ENCODE assay signal across 10 cellular contexts in the genomic region with DNA sequence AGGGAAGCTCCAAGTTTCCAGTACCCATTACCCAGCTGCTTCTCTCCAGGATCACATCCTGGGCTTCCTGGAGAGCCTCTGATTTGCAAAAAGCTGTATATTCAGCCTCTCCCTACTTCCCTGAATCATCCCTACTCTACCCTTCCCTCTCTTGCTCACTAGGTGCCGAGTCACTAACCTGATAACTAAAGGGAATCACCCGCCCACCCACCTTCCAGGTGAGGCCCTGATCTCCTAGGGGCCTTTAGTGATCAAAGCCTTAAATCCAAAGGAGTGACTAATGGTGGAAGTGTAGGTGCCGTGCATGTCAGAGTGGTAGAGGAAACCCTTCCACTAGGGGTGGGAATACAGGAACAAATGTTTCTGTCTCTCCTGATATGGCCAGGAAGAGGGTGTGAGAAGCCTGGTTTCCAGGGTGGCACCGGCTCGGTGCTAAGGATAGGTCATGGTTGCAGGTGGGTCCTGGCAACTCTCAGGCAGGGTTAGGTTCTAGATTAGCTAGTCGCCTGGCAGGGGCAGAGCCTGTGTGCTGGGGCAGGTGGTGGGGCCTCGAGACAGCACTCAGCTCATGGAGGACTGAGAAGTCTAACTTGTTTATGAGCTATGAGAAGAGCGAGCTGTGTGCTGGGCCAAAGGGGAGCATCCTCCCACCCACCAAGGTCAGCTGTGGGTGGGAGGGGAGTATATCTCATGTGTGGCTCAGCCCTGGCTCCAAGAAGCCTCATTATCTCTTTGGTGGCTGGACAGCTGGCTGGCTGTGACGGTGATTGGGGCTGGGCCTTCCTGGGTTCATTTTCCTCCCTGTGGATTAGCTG. TPM values are rescaled to one million over a fixed set of nuclear protein-coding genes. Genes with fewer than 3 reads are reported as not detected.
DNase-seq lines count a peak whose midpoint lies in the region; ATAC-seq and TF ChIP-seq lines count a peak whose summit lies in the region.
"Had no signal": no experiment of that assay in that cellular context is flagged by ENCODE, and none has a peak within 500 bp of the region (broad histone marks: within the 10 kb centered on the region; RNA-seq: fewer than 3 reads in every experiment).

No MANE protein-coding gene starts in this region.

- H3K27ac Mint-ChIP-seq in activated T-cell treated with anti-CD3 and anti-CD28 coated beads, Interleukin-2, amount 50 U/mL, for 24 hours = peak overlapping the region; percentile 90
- H3K27ac Mint-ChIP-seq in stimulated activated naive B cell treated with anti-CD40 and anti-IgM and Interleukin-4, amounts not matched to agents 10 μg/mL and 1 μg/mL and 100 μg/mL, for 72 hours = peak overlapping the region; percentile 91

- H3K27ac ChIP-seq in RWPE2 (ENCODE audit: poor library complexity, severe bottlenecking) (peak overlapping the region; percentile 95), epithelial cell of prostate (peak overlapping the region; percentile 88)
- H3K27ac ChIP-seq: pancreas had no signal

- H3K9me3 Mint-ChIP-seq in activated T-cell treated with anti-CD3 and anti-CD28 coated beads, Interleukin-2, amount 50 U/mL, for 24 hours = no peaks in the 10 kb centered on the region
- no peaks in the 10 kb centered on the region for H3K9me3 Mint-ChIP-seq in stimulated activated naive B cell treated with anti-CD40 and anti-IgM and Interleukin-4, amounts not matched to agents 10 μg/mL and 1 μg/mL and 100 μg/mL, for 72 hours

- H3K4me3 ChIP-seq in RWPE2 (ENCODE audit: severe bottlenecking) (no peak overlapping the region), mucosa of descending colon (no peak overlapping the region)
- H3K4me3 ChIP-seq: pancreas had no signal

- peaks cover 90% of the 10 kb centered on the region for H3K4me1 Mint-ChIP-seq in activated T-cell treated with anti-CD3 and anti-CD28 coated beads, Interleukin-2, amount 50 U/mL, for 24 hours (ENCODE audit: low read depth)
- peaks cover 84 to 100% of the 10 kb centered on the region in 2 donors for H3K4me1 Mint-ChIP-seq in stimulated activated naive B cell treated with anti-CD40 and anti-IgM and Interleukin-4, amounts not matched to agents 10 μg/mL and 1 μg/mL and 100 μg/mL, for 72 hours

- H3K36me3 ChIP-seq in RWPE2 (ENCODE audit: low read depth) (peaks cover 10% of the 10 kb centered on the region; the same call in 1 of the 2 replicates), mucosa of descending colon (ENCODE audit: low read depth) (no peaks in the 10 kb centered on the region)
- H3K36me3 ChIP-seq: pancreas had no signal

- peaks cover 94% of the 10 kb centered on the region for H3K36me3 Mint-ChIP-seq in activated T-cell treated with anti-CD3 and anti-CD28 coated beads, Interleukin-2, amount 50 U/mL, for 24 hours (ENCODE audit: low read depth)
- H3K36me3 Mint-ChIP-seq in stimulated activated naive B cell treated with anti-CD40 and anti-IgM and Interleukin-4, amounts not matched to agents 10 μg/mL and 1 μg/mL and 100 μg/mL, for 72 hours = peaks cover 82 to 92% of the 10 kb centered on the region in 2 donors

- H3K4me1 ChIP-seq in RWPE2 (ENCODE audit: insufficient read depth, poor library complexity, severe bottlenecking) (peaks cover 62% of the 10 kb centered on the region), mucosa of descending colon (ENCODE audit: low read depth) (no peaks in the 10 kb centered on the region)
- H3K4me1 ChIP-seq: pancreas had no signal

- intact Hi-C loops in mucosa of descending colon (cut with DNase I, micrococcal nuclease) = no loop called here

- peak; percentile 23 for TF ChIP-seq CTCF in RWPE2 (IDR thresholded peaks at IDR 0.05; ENCODE audit: poor library complexity, severe bottlenecking)
- TF ChIP-seq CTCF in mucosa of descending colon (IDR thresholded peaks at IDR 0.05) = no peak
- TF ChIP-seq CTCF in GM20000 (IDR thresholded peaks at IDR 0.05; ENCODE audit: extremely low read depth, missing control alignments) = no peak

- no peaks in the 10 kb centered on the region for H3K27me3 Mint-ChIP-seq in activated T-cell treated with anti-CD3 and anti-CD28 coated beads, Interleukin-2, amount 50 U/mL, for 24 hours
- no peaks in the 10 kb centered on the region for H3K27me3 Mint-ChIP-seq in stimulated activated naive B cell treated with anti-CD40 and anti-IgM and Interleukin-4, amounts not matched to agents 10 μg/mL and 1 μg/mL and 100 μg/mL, for 72 hours

- DNase-seq in activated T-cell treated with anti-CD3 and anti-CD28 coated beads, Interleukin-2, amount 50 U/mL, for 24 hours = no peak
- no peak for DNase-seq in activated T-cell treated with anti-CD3 and anti-CD28 coated beads for 4 hours
- no peak for DNase-seq in RWPE2 (ENCODE audit: low spot score)
- peak; percentile 49 for DNase-seq in epithelial cell of prostate (ENCODE audit: low read depth, low spot score)
- DNase-seq in stimulated activated naive B cell treated with anti-CD40 and anti-IgM and Interleukin-4, amounts not matched to agents 10 μg/mL and 1 μg/mL and 100 μg/mL, for 72 hours = no peak
- no peak for DNase-seq in mucosa of descending colon
- DNase-seq in GM20000 (ENCODE audit: low spot score) = no peak
- DNase-seq: pancreas had no signal

- H3K4me3 Mint-ChIP-seq in activated T-cell treated with anti-CD3 and anti-CD28 coated beads, Interleukin-2, amount 50 U/mL, for 24 hours = no peak overlapping the region
- peak overlapping the region; percentile 83 to 85 for H3K4me3 Mint-ChIP-seq in stimulated activated naive B cell treated with anti-CD40 and anti-IgM and Interleukin-4, amounts not matched to agents 10 μg/mL and 1 μg/mL and 100 μg/mL, for 72 hours

- H3K27me3 ChIP-seq in RWPE2 (ENCODE audit: insufficient read depth, poor library complexity, severe bottlenecking) = no peaks in the 10 kb centered on the region
- H3K27me3 ChIP-seq: pancreas had no signal

- H3K9me3 ChIP-seq in RWPE2 (ENCODE audit: severe bottlenecking) = no peaks in the 10 kb centered on the region
- H3K9me3 ChIP-seq in mucosa of descending colon = no peaks in the 10 kb centered on the region
- H3K9me3 ChIP-seq: pancreas had no signal

- ATAC-seq in RWPE2 (ENCODE audit: low read depth) = peak; percentile 54
- no peak for ATAC-seq in stimulated activated naive B cell treated with anti-CD40 and anti-IgM and Interleukin-4, amounts not matched to agents 10 μg/mL and 1 μg/mL and 100 μg/mL, for 72 hours (replicated peaks)
- ATAC-seq in mucosa of descending colon = no peak
- no peak for ATAC-seq in HG03378 (IDR thresholded peaks at IDR 0.05; ENCODE audit: unreplicated experiment)

RNA-seq across cellular contexts. Expression of a gene that starts 10.1 kb away (rescaled TPM):
- total RNA-seq in mucosa of descending colon = 1 to 10 TPM; 1.6 to 3.7 (median 3.0) TPM

RNA-seq across cellular contexts. Expression of a gene that starts 37.3 kb away (rescaled TPM):
- total RNA-seq in mucosa of descending colon = 10 to 100 TPM; 29.5 to 43.5 (median 37.6) TPM

RNA-seq across cellular contexts. Expression of a gene that starts 56.2 kb away (rescaled TPM):
- under 1 TPM; 0.52 to 0.82 (median 0.60) TPM for total RNA-seq in mucosa of descending colon
- total RNA-seq: dermis microvascular lymphatic vessel endothelial cell had no signal
